ENCODE assay signal across 13 cellular contexts in genomic region chr19:38660724-38661123, GRCh38. TPM values are rescaled to one million over a fixed set of nuclear protein-coding genes. Genes with fewer than 3 reads are reported as not detected.
DNase-seq lines count a peak whose midpoint lies in the region; ATAC-seq and TF ChIP-seq lines count a peak whose summit lies in the region.
"Had no signal": no experiment of that assay in that cellular context is flagged by ENCODE, and none has a peak within 500 bp of the region (broad histone marks: within the 10 kb centered on the region; RNA-seq: fewer than 3 reads in every experiment).

No MANE protein-coding gene starts in this region.

- H3K9me3 ChIP-seq in heart right ventricle, result no peaks in the 10 kb centered on the region
- H3K9me3 ChIP-seq in esophagus (ENCODE audit: control insufficient read depth in 2 of 2, insufficient read depth in 1 of 2, low read depth in 1 of 2, low read length in 1 of 2), result no peaks in the 10 kb centered on the region
- no peaks in the 10 kb centered on the region for H3K9me3 ChIP-seq in neutrophil
- no peaks in the 10 kb centered on the region for H3K9me3 ChIP-seq in uterus

- DNase-seq in heart right ventricle (no peak), Right ventricle myocardium superior (no peak), uterus (no peak), NK-92 (lab: John Stamatoyannopoulos, UW; ENCODE audit: unreplicated experiment) (no peak), epidermal melanocyte (ENCODE audit: insufficient read length, low spot score) (no peak)
- DNase-seq: activated T-cell treated with anti-CD3 and anti-CD28 coated beads, Interleukin-2, amount 50 U/mL, for 72 hours; cortex of kidney; DND-41; naive thymus-derived CD4-positive, alpha-beta T cell; NCI-H2029 had no signal

- no peak for ATAC-seq in heart right ventricle
- ATAC-seq in Right ventricle myocardium superior (ENCODE audit: poor library complexity), result no peak
- no peak for ATAC-seq in HG02884 (IDR thresholded peaks at IDR 0.05; ENCODE audit: unreplicated experiment)
- ATAC-seq: activated T-cell treated with anti-CD3 and anti-CD28 coated beads, Interleukin-2, amount 50 U/mL, for 72 hours; naive thymus-derived CD4-positive, alpha-beta T cell had no signal

- H3K4me3 ChIP-seq in heart right ventricle, result no peak overlapping the region
- no peak overlapping the region for H3K4me3 ChIP-seq in esophagus (ENCODE audit: low read depth in 1 of 2, low read length in 2 of 2)
- no peak overlapping the region for H3K4me3 ChIP-seq in neutrophil (ENCODE audit: low read depth in 1 of 2, low read length in 1 of 2)
- H3K4me3 ChIP-seq in uterus, result no peak overlapping the region

- H3K4me1 ChIP-seq in heart right ventricle (peaks cover 63 to 100% (median 100%) of the 10 kb centered on the region in 9 donors), esophagus (ENCODE audit: control insufficient read depth in 2 of 2, insufficient read depth in 2 of 2, low read length in 1 of 2) (peaks cover 29 to 49% of the 10 kb centered on the region in 2 donors), neutrophil (ENCODE audit: control insufficient read depth in 1 of 2, insufficient read depth in 1 of 2, low read depth in 1 of 2, low read length in 1 of 2) (peaks cover 90 to 92% of the 10 kb centered on the region in 2 experiments), uterus (peaks cover 41 to 75% of the 10 kb centered on the region in 2 donors)

- no peak for TF ChIP-seq POLR2A in uterus (IDR thresholded peaks at IDR 0.05)

- peaks cover 0 to 34% (median 0%) of the 10 kb centered on the region in 9 donors for H3K36me3 ChIP-seq in heart right ventricle
- H3K36me3 ChIP-seq in esophagus (ENCODE audit: control insufficient read depth in 2 of 2, insufficient read depth in 2 of 2, low read length in 1 of 2), result peaks cover 0 to 2% of the 10 kb centered on the region in 2 donors
- H3K36me3 ChIP-seq in neutrophil, result no peaks in the 10 kb centered on the region
- no peaks in the 10 kb centered on the region for H3K36me3 ChIP-seq in uterus

- H3K27me3 ChIP-seq in heart right ventricle, result no peaks in the 10 kb centered on the region
- H3K27me3 ChIP-seq in esophagus (ENCODE audit: control insufficient read depth in 1 of 2, insufficient read depth in 2 of 2, low read length in 2 of 2), result no peaks in the 10 kb centered on the region
- no peaks in the 10 kb centered on the region for H3K27me3 ChIP-seq in neutrophil
- no peaks in the 10 kb centered on the region for H3K27me3 ChIP-seq in uterus

- no peak for TF ChIP-seq CTCF in heart right ventricle (IDR thresholded peaks at IDR 0.05)
- TF ChIP-seq CTCF in neutrophil (IDR thresholded peaks at IDR 0.05), result no peak
- no peak for TF ChIP-seq CTCF in uterus (IDR thresholded peaks at IDR 0.05)

- intact Hi-C loops in heart right ventricle (cut with DNase I), result loop anchor here in 2 of 10 donors (5.0 kb wide), 2 partner anchors 47 to 52 kb away; no protein-coding TSS in a partner anchor
- intact Hi-C loops in Right ventricle myocardium superior (cut with DNase I), result loop anchor here (5.0 kb wide), 1 partner anchor 47 kb away; no protein-coding TSS in a partner anchor
- intact Hi-C loops in uterus (cut with DNase I; ENCODE audit: low total_unique reads), result no loop called here

- H3K27ac ChIP-seq in heart right ventricle (peak overlapping the region; percentile 88 to 99 (median 96)), esophagus (ENCODE audit: low read depth in 2 of 2, low read length in 1 of 2) (peak overlapping the region; percentile 65 to 98), neutrophil (peak overlapping the region; percentile 88), uterus (peak overlapping the region; percentile 98)

- WGBS in heart right ventricle, 2 donors, result 66 to 76% methylated on average over 9 of the region's 9 CpGs
- WGBS in esophagus, 2 donors, result 73 to 82% methylated on average over 9 of the region's 9 CpGs

RNA-seq across cellular contexts. Expression of gene ACTN4, which starts 13.3 kb away (rescaled TPM):
- 100 to 1,000 TPM; 129 to 291 (median 149) TPM for total RNA-seq in heart right ventricle
- polyA plus RNA-seq in heart right ventricle, result 100 to 1,000 TPM in 1 of 2 donors, 10 to 100 TPM in 1; 92.4 to 189 TPM
- total RNA-seq in Right ventricle myocardium superior, result 125 TPM
- 100 to 1,000 TPM; 261 to 376 TPM for polyA plus RNA-seq in esophagus
- total RNA-seq in uterus, result 100 to 1,000 TPM; 259 to 844 (median 429) TPM

RNA-seq across cellular contexts. Expression of gene EIF3K, which starts 41.7 kb away (rescaled TPM):
- total RNA-seq in heart right ventricle, result 100 to 1,000 TPM; 505 to 677 (median 631) TPM
- 100 to 1,000 TPM; 572 to 845 TPM for polyA plus RNA-seq in heart right ventricle
- total RNA-seq in Right ventricle myocardium superior, result 644 TPM
- polyA plus RNA-seq in esophagus, result 100 to 1,000 TPM; 248 to 396 TPM
- total RNA-seq in uterus, result 100 to 1,000 TPM; 211 to 441 (median 246) TPM

RNA-seq across cellular contexts. Expression of gene MAP4K1, which starts 43.0 kb away (rescaled TPM):
- total RNA-seq in heart right ventricle (1 to 10 TPM in 8 of 10 donors, under 1 TPM in 2; 0.52 to 9.1 (median 1.5) TPM), Right ventricle myocardium superior (1.3 TPM), uterus (1 to 10 TPM in 2 of 4 donors, under 1 TPM in 1, not detected in 1; 0.55 to 4.5 (median 3.6) TPM)
- polyA plus RNA-seq in heart right ventricle (1 to 10 TPM in 1 of 2 donors, under 1 TPM in 1; 0.99 to 2.1 TPM), esophagus (1 to 10 TPM; 3.3 to 7.3 TPM)
